ENCODE assay signal across 17 cellular contexts in the genomic region with DNA sequence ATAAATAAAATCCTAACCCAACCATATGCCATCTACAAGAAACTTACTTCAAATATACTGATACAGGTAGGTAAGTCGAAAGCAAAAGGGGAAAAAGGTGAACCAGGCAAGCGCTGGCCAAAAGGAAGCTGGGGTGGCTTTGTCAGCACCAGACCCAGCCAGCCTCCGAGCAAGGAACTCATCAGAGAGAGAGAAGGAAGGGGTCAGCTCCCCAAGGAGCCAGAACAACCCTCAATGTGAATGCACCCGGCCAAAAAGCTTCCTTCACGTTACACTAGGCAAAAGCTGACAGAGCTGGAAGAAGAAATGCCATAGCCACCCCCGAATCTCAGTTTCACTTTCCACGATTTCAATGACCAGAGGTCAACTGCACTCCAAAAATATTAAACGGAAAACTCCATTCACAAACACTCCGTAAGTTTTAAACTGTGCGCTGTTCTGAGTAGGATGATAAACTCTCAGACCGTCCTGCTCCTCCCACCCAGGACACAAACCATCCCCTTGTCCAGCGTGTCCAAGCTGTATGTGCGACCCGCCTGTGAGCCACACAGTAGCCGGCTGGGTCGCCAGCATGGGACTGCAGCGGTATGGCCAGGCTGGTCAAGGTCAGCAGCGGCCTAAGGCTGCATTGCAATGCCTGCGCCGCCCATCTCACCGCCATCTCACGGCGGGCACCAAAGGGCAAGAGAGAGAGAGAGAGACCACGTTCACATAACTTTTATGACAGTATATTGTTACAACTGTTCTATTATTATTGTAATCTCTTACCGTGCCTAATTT. TPM values are rescaled to one million over a fixed set of nuclear protein-coding genes. Genes with fewer than 3 reads are reported as not detected.
A peak's percentile ranks its signal among the peaks of the same experiment; 100 is the strongest.
DNase-seq lines count a peak whose midpoint lies in the region; ATAC-seq, FAIRE-seq and TF ChIP-seq lines count a peak whose summit lies in the region.
"Had no signal": no experiment of that assay in that cellular context is flagged by ENCODE, and none has a peak within 500 bp of the region (broad histone marks: within the 10 kb centered on the region; RNA-seq: fewer than 3 reads in every experiment).

No MANE protein-coding gene starts in this region.

- H4K20me1 ChIP-seq in HepG2 (ENCODE audit: insufficient read depth, low read length) = peaks cover 22% of the 10 kb centered on the region; the same call in 1 of the 2 replicates
- H4K20me1 ChIP-seq in GM23248 (ENCODE audit: insufficient read depth) = no peaks in the 10 kb centered on the region

- 91% methylated on average over 22 of the region's 25 CpGs for WGBS in HepG2 (ENCODE audit: low lambda C conversion rate)
- 65 to 77% (median 68%) methylated on average over 25 of the region's 25 CpGs for WGBS in spleen, 5 donors
- WGBS in GM23248 (ENCODE audit: low coverage in 1 of 2, low lambda C conversion rate in 2 of 2, missing lambda C conversion rate in 2 of 2), 2 experiments = 92 to 94% methylated on average over 25 of the region's 25 CpGs

- DNase-seq in D341Med (ENCODE audit: low spot score) = peak; percentile 21
- DNase-seq in breast epithelium (ENCODE audit: low spot score in 2 of 2) = no peak
- no peak for DNase-seq in HepG2 (ENCODE audit: low spot score)
- peak; percentile 75 for DNase-seq in spleen
- DNase-seq in NCI-H226 = no peak
- no peak for DNase-seq in GM23248
- no peak for DNase-seq in putamen (ENCODE audit: low spot score)
- DNase-seq: activated CD8-positive, alpha-beta T cell treated with anti-CD3 and anti-CD28 coated beads for 36 hours; GDM1; H9; MG63; NCI-H2029 treated with DMSO at 0.1 percent for 48 hours; NCI-H526 had no signal

- no peak for FAIRE-seq in HepG2 (lab: Jason Lieb, UNC)
- FAIRE-seq: D721Med had no signal

- H3K9me2 ChIP-seq in GM23248 (ENCODE audit: insufficient read depth) = no peaks in the 10 kb centered on the region

- H3K4me1 Mint-ChIP-seq in stimulated activated memory B cell treated with anti-CD40 and anti-IgM and Interleukin-4, amounts not matched to agents 10 μg/mL and 1 μg/mL and 100 μg/mL, for 72 hours = peaks cover 18% of the 10 kb centered on the region

- H3K9me3 ChIP-seq in breast epithelium (no peaks in the 10 kb centered on the region), HepG2 (ENCODE audit: low read length) (no peaks in the 10 kb centered on the region), spleen (no peaks in the 10 kb centered on the region), GM23248 (ENCODE audit: low read depth) (no peaks in the 10 kb centered on the region)
- H3K9me3 ChIP-seq: MG63, neutrophil had no signal

- no peak overlapping the region for H3K27ac Mint-ChIP-seq in stimulated activated memory B cell treated with anti-CD40 and anti-IgM and Interleukin-4, amounts not matched to agents 10 μg/mL and 1 μg/mL and 100 μg/mL, for 72 hours
- H3K27ac Mint-ChIP-seq: activated CD8-positive, alpha-beta T cell treated with anti-CD3 and anti-CD28 coated beads for 36 hours; dendritic cell treated with granulocyte-macrophage colony-stimulating factor and Interleukin-4, amounts not matched to agents 40 ng/mL and 50 ng/mL, for 4 days; H9 had no signal

- H3K4me1 ChIP-seq in breast epithelium (peaks cover 0 to 3% of the 10 kb centered on the region in 2 donors), HepG2 (ENCODE audit: insufficient read depth, low read length) (peaks cover 43% of the 10 kb centered on the region), spleen (peaks cover 22 to 77% (median 55%) of the 10 kb centered on the region in 6 donors), GM23248 (ENCODE audit: insufficient read depth) (peaks cover 17% of the 10 kb centered on the region; the same call in 1 of the 2 replicates)

- H3K4me2 ChIP-seq in HepG2 (ENCODE audit: low read depth, low read length) (0 out of 2 replicates have a peak overlapping the region, but pooled peaks have one; percentile 0), GM23248 (ENCODE audit: unreplicated experiment) (no peak overlapping the region)

- no peak overlapping the region for H3K9ac ChIP-seq in HepG2 (ENCODE audit: insufficient read depth, low read depth, low read length)
- H3K9ac ChIP-seq in GM23248 = no peak overlapping the region

- TF ChIP-seq CTCF in breast epithelium (IDR thresholded peaks at IDR 0.05) = no peak
- no peak for TF ChIP-seq CTCF in HepG2 (CRISPR knock-in tag; IDR thresholded peaks at IDR 0.05)
- TF ChIP-seq CTCF in spleen (IDR thresholded peaks at IDR 0.05 in 8 of 11, conservative IDR thresholded peaks at IDR 0.05 in 3 of 11) = no peak

- H3K27me3 ChIP-seq in breast epithelium (no peaks in the 10 kb centered on the region), HepG2 (ENCODE audit: control insufficient read depth in 1 of 2, insufficient read depth in 2 of 2, low read length in 2 of 2) (no peaks in the 10 kb centered on the region), spleen (replicated peaks in 1 of 7) (no peaks in the 10 kb centered on the region), GM23248 (replicated peaks; ENCODE audit: insufficient read depth) (no peaks in the 10 kb centered on the region)
- H3K27me3 ChIP-seq: MG63, neutrophil had no signal

- H3K36me3 ChIP-seq in breast epithelium (no peaks in the 10 kb centered on the region), HepG2 (replicated peaks in 1 of 2; ENCODE audit: control insufficient read depth in 1 of 2, insufficient read depth in 2 of 2, low read length in 2 of 2) (peaks cover 0 to 3% of the 10 kb centered on the region in 2 experiments; a peak in 1 of 5 replicates), spleen (peaks cover 0 to 18% (median 0%) of the 10 kb centered on the region in 6 donors), GM23248 (ENCODE audit: low read depth) (no peaks in the 10 kb centered on the region)
- H3K36me3 ChIP-seq: MG63, neutrophil had no signal

- no peaks in the 10 kb centered on the region for H3K9me3 Mint-ChIP-seq in stimulated activated memory B cell treated with anti-CD40 and anti-IgM and Interleukin-4, amounts not matched to agents 10 μg/mL and 1 μg/mL and 100 μg/mL, for 72 hours
- H3K9me3 Mint-ChIP-seq: activated CD8-positive, alpha-beta T cell treated with anti-CD3 and anti-CD28 coated beads for 36 hours; dendritic cell treated with granulocyte-macrophage colony-stimulating factor and Interleukin-4, amounts not matched to agents 40 ng/mL and 50 ng/mL, for 4 days had no signal

- H3F3A ChIP-seq in GM23248 (ENCODE audit: insufficient read depth) = peaks cover 8% of the 10 kb centered on the region

- no peak for TF ChIP-seq POLR2A in breast epithelium (IDR thresholded peaks at IDR 0.05)
- TF ChIP-seq POLR2A in HepG2 (IDR thresholded peaks at IDR 0.05; ENCODE audit: insufficient read depth in 1 of 2, low read depth in 2 of 2, low read length in 2 of 2) = no peak
- TF ChIP-seq POLR2A in spleen (IDR thresholded peaks at IDR 0.05) = no peak

- in situ Hi-C loops in HepG2 (cut with HindIII; ENCODE audit: extremely low pct_ligation_motif_present, low pct_unique_long_range_greater_than_20kb) (no loop called here), GM23248 (cut with MboI) (no loop called here)

- no peak for TF ChIP-seq EP300 in HepG2 (IDR thresholded peaks at IDR 0.05; ENCODE audit: low read depth in 2 of 2, low read length in 2 of 2)
- no peak for TF ChIP-seq EP300 in HepG2 (CRISPR knock-in tag; IDR thresholded peaks at IDR 0.05; ENCODE audit: borderline replicate concordance)

- intact Hi-C loops in breast epithelium (cut with DNase I; ENCODE audit: low total_unique reads) (no loop called here), HepG2 (cut with micrococcal nuclease; ENCODE audit: unreplicated experiment) (no loop called here), spleen (cut with DNase I; ENCODE audit: low total_unique reads) (no loop called here)

- H3K4me3 Mint-ChIP-seq in stimulated activated memory B cell treated with anti-CD40 and anti-IgM and Interleukin-4, amounts not matched to agents 10 μg/mL and 1 μg/mL and 100 μg/mL, for 72 hours = no peak overlapping the region
- H3K4me3 Mint-ChIP-seq: activated CD8-positive, alpha-beta T cell treated with anti-CD3 and anti-CD28 coated beads for 36 hours; dendritic cell treated with granulocyte-macrophage colony-stimulating factor and Interleukin-4, amounts not matched to agents 40 ng/mL and 50 ng/mL, for 4 days had no signal

- POLR2A ChIA-PET in HepG2 (lab: Yijun Ruan, JAX) = no interaction called here

- H3K79me2 ChIP-seq in HepG2 (ENCODE audit: insufficient read depth, low read length) (peaks cover 60% of the 10 kb centered on the region), GM23248 (ENCODE audit: insufficient read depth) (peaks cover 100% of the 10 kb centered on the region)

- no peak overlapping the region for H2AFZ ChIP-seq in HepG2 (ENCODE audit: low read length)
- H2AFZ ChIP-seq in GM23248 = no peak overlapping the region

- no peaks in the 10 kb centered on the region for H3K27me3 Mint-ChIP-seq in stimulated activated memory B cell treated with anti-CD40 and anti-IgM and Interleukin-4, amounts not matched to agents 10 μg/mL and 1 μg/mL and 100 μg/mL, for 72 hours
- H3K27me3 Mint-ChIP-seq: dendritic cell treated with granulocyte-macrophage colony-stimulating factor and Interleukin-4, amounts not matched to agents 40 ng/mL and 50 ng/mL, for 4 days had no signal

- peak; percentile 24; the same call in 2 of the 3 replicates for ATAC-seq in HepG2
- ATAC-seq in stimulated activated memory B cell treated with anti-CD40 and anti-IgM and Interleukin-4, amounts not matched to agents 10 μg/mL and 1 μg/mL and 100 μg/mL, for 72 hours = no peak
- ATAC-seq: activated CD8-positive, alpha-beta T cell treated with anti-CD3 and anti-CD28 coated beads for 36 hours had no signal

- no peak for TF ChIP-seq RAD21 in HepG2 (CRISPR knock-in tag; IDR thresholded peaks at IDR 0.05)

- peak overlapping the region in 2 of 3 donors; percentile 35 to 48 for H3K4me3 ChIP-seq in breast epithelium
- H3K4me3 ChIP-seq in HepG2 (replicated peaks in 1 of 3; ENCODE audit: insufficient read depth in 1 of 3, low read depth in 2 of 3, low read length in 3 of 3) = no peak overlapping the region
- peak overlapping the region in 2 of 8 donors; percentile 7 to 37 for H3K4me3 ChIP-seq in spleen
- H3K4me3 ChIP-seq in GM23248 = no peak overlapping the region
- H3K4me3 ChIP-seq: MG63 had no signal

- peaks cover 17% of the 10 kb centered on the region for H3K36me3 Mint-ChIP-seq in stimulated activated memory B cell treated with anti-CD40 and anti-IgM and Interleukin-4, amounts not matched to agents 10 μg/mL and 1 μg/mL and 100 μg/mL, for 72 hours

- BruUV-seq in HepG2 (replicated peaks; lab: Mats Ljungman, UMichigan) = no TSS peak

- CTCF ChIA-PET in HepG2 (lab: Yijun Ruan, JAX; ENCODE audit: low intra/inter-chr PET ratio, low total read pairs) = no interaction called here

- peak overlapping the region; percentile 67 to 76 for H3K27ac ChIP-seq in breast epithelium
- no peak overlapping the region for H3K27ac ChIP-seq in HepG2 (ENCODE audit: extremely low read length, insufficient read depth, low read length)
- peak overlapping the region in 7 of 8 donors; percentile 52 to 77 (median 66) for H3K27ac ChIP-seq in spleen
- no peak overlapping the region for H3K27ac ChIP-seq in GM23248
- H3K27ac ChIP-seq: neutrophil had no signal

RNA-seq across cellular contexts. Expression of a gene that starts 29.8 kb away (rescaled TPM):
- total RNA-seq in breast epithelium = 100 to 1,000 TPM in 2 of 3 donors, 10 to 100 TPM in 1; 97.9 to 128 (median 124) TPM
- 58.3 and 68.2 TPM in 2 replicates for total RNA-seq in HepG2 (2016; rRNA removed; fragmentation: Illumina TruSeq; extraction: Trizol)
- total RNA-seq in HepG2 (2016; cell fraction: cytosol; rRNA removed; fragmentation: Illumina TruSeq; extraction: Trizol; ENCODE audit: low read depth) = 8.0 and 12.6 TPM in 2 replicates
- total RNA-seq in HepG2 (2016; cell fraction: insoluble cytoplasmic fraction; rRNA removed; fragmentation: Illumina TruSeq; extraction: Trizol) = 52.9 and 61.7 TPM in 2 replicates
- 15.5 and 18.4 TPM in 2 replicates for total RNA-seq in HepG2 (2016; cell fraction: membrane; rRNA removed; fragmentation: Illumina TruSeq; extraction: Trizol)
- 43.3 and 49.9 TPM in 2 replicates for total RNA-seq in HepG2 (2016; cell fraction: nucleus; rRNA removed; fragmentation: Illumina TruSeq; extraction: Trizol)
- 38.1 and 39.0 TPM in 2 replicates for polyA plus RNA-seq in HepG2 (2011; rRNA removed)
- polyA plus RNA-seq in HepG2 (2011; cell fraction: cytosol; rRNA removed) = 40.5 and 41.5 TPM in 2 replicates
- 56.2 and 59.8 TPM in 2 replicates for polyA plus RNA-seq in HepG2 (2011; cell fraction: nucleus; rRNA removed)
- polyA plus RNA-seq in HepG2 (2012) = 28.3 and 34.4 TPM in 2 replicates
- 2.5 and 2.6 TPM in 2 replicates for polyA plus RNA-seq in HepG2 (2016; cell fraction: cytosol; fragmentation: Illumina TruSeq; extraction: Trizol; ENCODE audit: low read depth)
- 37.6 and 42.3 TPM in 2 replicates for polyA plus RNA-seq in HepG2 (2016; cell fraction: insoluble cytoplasmic fraction; fragmentation: Illumina TruSeq; extraction: Trizol; ENCODE audit: low read depth)
- polyA plus RNA-seq in HepG2 (2016; cell fraction: membrane; fragmentation: Illumina TruSeq; extraction: Trizol; ENCODE audit: low read depth) = 5.2 and 7.3 TPM in 2 replicates
- polyA plus RNA-seq in HepG2 (2016; cell fraction: nucleus; fragmentation: Illumina TruSeq; extraction: Trizol; ENCODE audit: insufficient read depth, low read depth) = 39.0 and 40.2 TPM in 2 replicates
- 99.8 and 114 TPM in 2 replicates for polyA minus RNA-seq in HepG2 (2011; rRNA and poly(A)+ RNA removed; ENCODE audit: low replicate concordance)
- 21.1 and 22.3 TPM in 2 replicates for polyA minus RNA-seq in HepG2 (2011; cell fraction: cytosol; rRNA and poly(A)+ RNA removed)
- polyA minus RNA-seq in HepG2 (2011; cell fraction: nucleus; rRNA and poly(A)+ RNA removed) = 40.7 and 43.8 TPM in 2 replicates
- total RNA-seq in spleen = 100 to 1,000 TPM in 3 of 7 donors, 10 to 100 TPM in 4; 75.2 to 139 (median 90.6) TPM
- 10 to 100 TPM; 11.5 to 30.3 (median 14.2) TPM for polyA plus RNA-seq in spleen
- 122 and 129 TPM in 2 replicates for total RNA-seq in GM23248 (2014; rRNA removed; shearing (Covaris generic))
- 80.5 and 83.3 TPM in 2 replicates for polyA plus RNA-seq in GM23248 (2016; fragmentation: Nextera tagmentation; extraction: Ambion mirVana)

Comparison
In these comparisons a context has a peak if more than half of its experiments do, and no peak if none do; other contexts are left out.
1. DNase-seq: peak in D341Med (single experiment) and spleen (single experiment); none in breast epithelium (0 of 2), HepG2 (single experiment), NCI-H226 (single experiment), GM23248 (single experiment) and putamen (single experiment).
2. H3K27ac ChIP-seq: peak in breast epithelium (2 of 2) and spleen (7 of 8); none in HepG2 (single experiment) and GM23248 (single experiment).
3. H3K4me3 ChIP-seq: peak in breast epithelium (2 of 3); none in HepG2 (0 of 3) and GM23248 (single experiment).